In the genomic region with DNA sequence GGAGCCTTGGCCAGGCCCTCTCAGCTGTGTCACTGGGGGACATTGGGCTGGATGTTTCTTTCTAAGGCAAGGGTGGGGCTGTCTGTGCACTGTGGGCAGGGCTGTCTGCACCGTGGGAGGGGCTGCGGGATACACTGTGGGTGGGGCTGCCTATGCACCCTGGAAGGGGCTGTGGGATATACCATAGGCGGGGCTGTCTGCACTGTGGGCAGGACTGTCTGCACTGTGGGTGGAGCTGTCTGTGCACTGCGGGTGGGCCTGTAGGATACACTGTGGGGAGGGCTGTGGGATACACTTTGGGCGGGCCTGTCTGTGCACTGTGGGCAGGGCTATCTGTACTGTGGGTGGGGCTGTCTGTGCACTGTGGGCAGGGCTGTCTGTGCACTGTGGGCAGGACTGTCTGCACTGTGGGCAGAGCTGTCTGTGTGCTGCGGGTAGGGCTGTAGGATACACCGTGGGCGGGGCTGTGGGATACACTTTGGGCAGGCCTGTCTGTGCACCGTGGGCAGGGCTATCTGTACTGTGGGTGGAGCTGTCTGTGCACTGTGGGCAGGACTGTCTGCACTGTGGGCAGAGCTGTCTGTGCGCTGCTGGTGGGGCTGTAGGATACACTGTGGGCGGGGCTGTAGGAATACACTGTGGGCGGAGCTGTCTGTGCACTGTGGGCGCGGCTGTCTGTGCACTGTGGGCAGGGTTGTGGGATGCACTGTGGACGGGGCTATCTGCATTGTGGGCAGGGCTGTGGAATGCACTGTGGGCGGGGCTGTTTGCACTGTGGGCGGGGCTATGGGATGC, we compare ENCODE assay signal across 9 cellular contexts. TPM values are rescaled to one million over a fixed set of nuclear protein-coding genes. Genes with fewer than 3 reads are reported as not detected.
DNase-seq lines count a peak whose midpoint lies in the region; ATAC-seq and TF ChIP-seq lines count a peak whose summit lies in the region.
"Had no signal": no experiment of that assay in that cellular context is flagged by ENCODE, and none has a peak within 500 bp of the region (broad histone marks: within the 10 kb centered on the region; RNA-seq: fewer than 3 reads in every experiment).

No MANE protein-coding gene starts in this region.

- dilution Hi-C loops in mammary epithelial cell (cut with HindIII; ENCODE audit: low sequenced_read_pairs): loop anchor here (5.0 kb wide), 1 partner anchor 102 kb away; no protein-coding TSS in a partner anchor

- peaks cover 5% of the 10 kb centered on the region for H3K4me1 ChIP-seq in mammary epithelial cell (ENCODE audit: insufficient read depth, low read length)
- no peaks in the 10 kb centered on the region for H3K4me1 ChIP-seq in breast epithelium
- H3K4me1 ChIP-seq in heart right ventricle: peaks cover 0 to 38% (median 18%) of the 10 kb centered on the region in 9 donors

- WGBS in mammary epithelial cell (ENCODE audit: low coverage, missing lambda C conversion rate): 74% methylated on average over 12 of the region's 17 CpGs
- 76 to 80% methylated on average over 17 of the region's 17 CpGs for WGBS in heart right ventricle, 2 donors

- H3K9me3 ChIP-seq in mammary epithelial cell (replicated peaks; ENCODE audit: insufficient read depth, low read length) (no peaks in the 10 kb centered on the region), breast epithelium (no peaks in the 10 kb centered on the region), heart right ventricle (peaks cover 0 to 3% (median 0%) of the 10 kb centered on the region in 11 donors)

- H3K79me2 ChIP-seq in mammary epithelial cell (ENCODE audit: insufficient read depth, low read length): no peaks in the 10 kb centered on the region

- H2AFZ ChIP-seq in mammary epithelial cell (ENCODE audit: low read depth, low read length): no peak overlapping the region

- H3K36me3 ChIP-seq in mammary epithelial cell (ENCODE audit: insufficient read depth, low read length) (no peaks in the 10 kb centered on the region), breast epithelium (no peaks in the 10 kb centered on the region), heart right ventricle (peaks cover 0 to 80% (median 12%) of the 10 kb centered on the region in 9 donors)

- no TSS peak for BruUV-seq in mammary epithelial cell (replicated peaks; lab: Mats Ljungman, UMichigan)

- H4K20me1 ChIP-seq in mammary epithelial cell (ENCODE audit: insufficient read depth, low read length): no peaks in the 10 kb centered on the region

- no peak overlapping the region for H3K9ac ChIP-seq in mammary epithelial cell (ENCODE audit: insufficient read depth, low read length)

- H3K27me3 ChIP-seq in mammary epithelial cell (ENCODE audit: insufficient read depth, low read length): no peaks in the 10 kb centered on the region
- H3K27me3 ChIP-seq in breast epithelium: no peaks in the 10 kb centered on the region
- H3K27me3 ChIP-seq in heart right ventricle: no peaks in the 10 kb centered on the region

- CTCF ChIA-PET in mammary epithelial cell (lab: Charles Lee; ENCODE audit: low non-redundant PET): no interaction called here

- in situ Hi-C loops in mammary epithelial cell (cut with MboI; ENCODE audit: low sequenced_read_pairs in 2 of 2): loop anchor here in 1 of 2 donors (10.0 kb wide), 1 partner anchor 75 kb away; no protein-coding TSS in a partner anchor

- H3K27ac ChIP-seq in mammary epithelial cell (ENCODE audit: insufficient read depth, low read depth, low read length) (no peak overlapping the region), breast epithelium (no peak overlapping the region), heart right ventricle (no peak overlapping the region), temporal lobe (ENCODE audit: low read depth, low read length) (peak overlapping the region; percentile 59)
- H3K27ac ChIP-seq: C4-2B had no signal

- TF ChIP-seq POLR2A in breast epithelium (IDR thresholded peaks at IDR 0.05): no peak

- H3K4me2 ChIP-seq in mammary epithelial cell (ENCODE audit: insufficient read depth, low read depth, low read length): no peak overlapping the region

- no peak overlapping the region for H3K4me3 ChIP-seq in mammary epithelial cell (replicated peaks in 1 of 3; ENCODE audit: insufficient read depth in 1 of 3, low read depth in 2 of 3, low read length in 3 of 3)
- no peak overlapping the region for H3K4me3 ChIP-seq in breast epithelium
- H3K4me3 ChIP-seq in heart right ventricle: no peak overlapping the region

- ATAC-seq in heart right ventricle: peak; percentile 46 to 80 (median 72)

- intact Hi-C loops in mammary epithelial cell (cut with micrococcal nuclease): no loop called here
- intact Hi-C loops in breast epithelium (cut with DNase I; ENCODE audit: low total_unique reads): loop anchor here (10.0 kb wide), 1 partner anchor 165 kb away; no protein-coding TSS in a partner anchor
- intact Hi-C loops in heart right ventricle (cut with DNase I): loop anchor here in 4 of 10 donors (5.0 to 10.0 kb wide), 6 partner anchors 85 to 237 kb away; no protein-coding TSS in a partner anchor

- TF ChIP-seq CTCF in mammary epithelial cell (conservative IDR thresholded peaks at IDR 0.05 in 1 of 2, IDR thresholded peaks at IDR 0.05 in 1 of 2; ENCODE audit: extremely low read depth in 1 of 2, insufficient read depth in 1 of 2, low read depth in 1 of 2, low read length in 2 of 2) (no peak), breast epithelium (IDR thresholded peaks at IDR 0.05) (no peak), heart right ventricle (IDR thresholded peaks at IDR 0.05) (no peak), GM10266 (IDR thresholded peaks at IDR 0.05; ENCODE audit: control insufficient read depth, insufficient read depth, low read depth, missing control alignments) (no peak)

- DNase-seq in mammary epithelial cell: peak; percentile 39
- DNase-seq in breast epithelium (ENCODE audit: low spot score in 2 of 2): no peak
- peak; percentile 43 to 47 for DNase-seq in activated CD8-positive, alpha-beta memory T cell treated with anti-CD3 and anti-CD28 coated beads for 4 hours (ENCODE audit: low read depth in 2 of 2)
- peak; percentile 47 to 62 for DNase-seq in heart right ventricle
- no peak for DNase-seq in NCI-H1694 (lab: John Stamatoyannopoulos, UW)
- no peak for DNase-seq in GM10266 (ENCODE audit: extremely low spot score)
- DNase-seq in NCI-H1436 (lab: John Stamatoyannopoulos, UW): no peak

RNA-seq across cellular contexts. Expression of a gene that starts 31.1 kb away (rescaled TPM):
- 10 to 100 TPM; 19.6 to 94.0 TPM for total RNA-seq in mammary epithelial cell
- 4.4 TPM for polyA plus RNA-seq in mammary epithelial cell
- 43.7 TPM for polyA minus RNA-seq in mammary epithelial cell
- total RNA-seq in breast epithelium: 10 to 100 TPM; 24.0 to 69.4 (median 47.9) TPM
- 10 to 100 TPM; 21.6 to 28.9 (median 25.6) TPM for total RNA-seq in heart right ventricle
- 10 to 100 TPM; 17.9 to 18.5 TPM for polyA plus RNA-seq in heart right ventricle
- 31.2 TPM for total RNA-seq in temporal lobe

RNA-seq across cellular contexts. Expression of a gene that starts 31.1 kb away (rescaled TPM):
- total RNA-seq in mammary epithelial cell: 10 to 100 TPM; 18.5 to 20.3 TPM
- polyA plus RNA-seq in mammary epithelial cell: 6.3 TPM
- polyA minus RNA-seq in mammary epithelial cell: 1.9 TPM
- 10 to 100 TPM; 24.6 to 47.7 (median 28.2) TPM for total RNA-seq in breast epithelium
- 10 to 100 TPM in 2 of 10 donors, 1 to 10 TPM in 8; 6.0 to 10.2 (median 8.4) TPM for total RNA-seq in heart right ventricle
- polyA plus RNA-seq in heart right ventricle: 1 to 10 TPM; 4.5 to 5.3 TPM
- 20.4 TPM for total RNA-seq in temporal lobe

Comparison
In these comparisons a context has a peak if more than half of its experiments do, and no peak if none do; other contexts are left out.
1. DNase-seq: peak in mammary epithelial cell (single experiment), activated CD8-positive, alpha-beta memory T cell treated with anti-CD3 and anti-CD28 coated beads for 4 hours (2 of 2) and heart right ventricle (2 of 2); none in breast epithelium (0 of 2), NCI-H1694 (single experiment), GM10266 (single experiment) and NCI-H1436 (single experiment).